20 cellular contexts compared by ENCODE assay signal in the genomic region with DNA sequence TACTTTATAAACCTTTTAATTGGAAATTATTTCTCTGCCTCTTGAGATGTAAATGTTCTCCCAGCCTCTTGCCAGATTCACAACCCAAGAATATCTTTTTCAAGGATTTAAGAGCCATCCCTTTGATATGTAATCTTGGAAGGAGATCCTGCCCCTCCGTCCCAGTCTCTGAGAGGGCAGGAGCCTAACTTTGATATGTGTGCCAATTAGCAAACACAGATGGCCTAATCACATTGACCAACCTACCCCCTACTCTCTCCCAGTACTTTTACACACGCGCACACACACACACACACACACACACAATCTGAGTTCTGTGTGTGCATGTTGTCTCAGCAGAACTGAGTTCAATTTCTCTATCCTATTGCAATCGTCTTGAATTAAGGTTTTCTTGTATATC.
"Had no signal": no experiment of that assay in that cellular context is flagged by ENCODE, and none has a peak within 500 bp of the region (broad histone marks: within the 10 kb centered on the region; RNA-seq: fewer than 3 reads in every experiment).

No MANE protein-coding gene starts in this region.

- H3K36me3 ChIP-seq: neural progenitor cell, stomach, thyroid gland, vagina had no signal

- H3K79me2 ChIP-seq: parathyroid adenoma had no signal

- H3K4me1 ChIP-seq: parathyroid adenoma, thyroid gland, vagina had no signal

- H2AFZ ChIP-seq: neural progenitor cell, parathyroid adenoma had no signal

- H3K27me3 ChIP-seq: neural progenitor cell, stomach, thyroid gland, vagina had no signal

- DNase-seq: dermis blood vessel endothelial cell; effector memory CD8-positive, alpha-beta T cell; stimulated activated CD4-positive, alpha-beta T cell treated with anti-CD3 and anti-CD28 coated beads, Interleukin-12 subunit alpha, Interleukin-12 subunit beta, amount 100 ng/mL, for 4 hours; stimulated activated CD4-positive, alpha-beta T cell treated with anti-CD3 and anti-CD28 coated beads, Interleukin-1b, Interleukin-23, amount 100 ng/mL, for 48 hours; stimulated activated CD4-positive, alpha-beta T cell treated with anti-CD3 and anti-CD28 coated beads, Interleukin-4, amount 100 ng/mL, for 1 hour; stimulated activated CD8-positive, alpha-beta memory T cell treated with anti-CD3 and anti-CD28 coated beads, Interleukin-4, amount 100 ng/mL, for 48 hours; stimulated activated naive CD4-positive, alpha-beta T cell; stomach; thyroid gland; trophoblast cell had no signal

- H3K4me2 ChIP-seq: neural progenitor cell, smooth muscle cell had no signal

- ATAC-seq: effector memory CD8-positive, alpha-beta T cell; natural killer cell treated with Interleukin-12 subunit alpha and Interleukin-12 subunit beta and Interleukin-15 and Interleukin-18, amount 100 ng/mL, for 72 hours; sciatic nerve had no signal

- H3K4me3 ChIP-seq: coronary artery, lung, neural progenitor cell, smooth muscle cell, stomach, thyroid gland, vagina had no signal

- H3K9me3 ChIP-seq: stomach, thyroid gland, vagina had no signal

- FAIRE-seq: frontal cortex, keratinocyte had no signal

- H3K9ac ChIP-seq: neural progenitor cell, parathyroid adenoma had no signal

- H3K27ac ChIP-seq: coronary artery, neural progenitor cell, parathyroid adenoma, stomach, thyroid gland, vagina had no signal
